20 cellular contexts compared by ENCODE assay signal in genomic region chr17:27485125-27485524, GRCh38.
"Had no signal": no experiment of that assay in that cellular context is flagged by ENCODE, and none has a peak within 500 bp of the region (broad histone marks: within the 10 kb centered on the region; RNA-seq: fewer than 3 reads in every experiment).

No MANE protein-coding gene starts in this region.

- H3K4me3 Mint-ChIP-seq: activated B cell treated with CpG ODN at 0.5 μM for 24 hours; activated CD4-positive, alpha-beta T cell treated with anti-CD3 and anti-CD28 coated beads, Interleukin-2, amount 10 ng/mL, durations not matched to agents 24 days and 14 days; activated CD8-positive, alpha-beta T cell treated with anti-CD3 and anti-CD28 coated beads, Interleukin-2, amount 10 ng/mL, durations not matched to agents 7 days and 5 days; memory B cell; type B pancreatic cell had no signal

- ATAC-seq: activated CD8-positive, alpha-beta T cell treated with anti-CD3 and anti-CD28 coated beads, Interleukin-2, amount 10 ng/mL, durations not matched to agents 7 days and 5 days; activated naive CD4-positive, alpha-beta T cell treated with anti-CD3 and anti-CD28 coated beads, Interleukin-2, amount 50 U/mL, for 72 hours; body of pancreas; left lung; naive thymus-derived CD8-positive, alpha-beta T cell; stimulated activated naive CD8-positive, alpha-beta T cell treated with anti-CD3 and anti-CD28 coated beads, Interleukin-15, Interleukin-2, amounts not matched to agents 100 U/mL and 50 U/mL, for 24 hours had no signal

- H3K36me3 ChIP-seq: colonic mucosa, left lung, neutrophil, right atrium auricular region had no signal

- H3K9me3 ChIP-seq: body of pancreas, colonic mucosa, left lung, neutrophil, right atrium auricular region had no signal

- H3K27ac Mint-ChIP-seq: activated B cell treated with CpG ODN at 0.5 μM for 24 hours; activated CD4-positive, alpha-beta T cell treated with anti-CD3 and anti-CD28 coated beads, Interleukin-2, amount 10 ng/mL, durations not matched to agents 24 days and 14 days; activated CD8-positive, alpha-beta T cell treated with anti-CD3 and anti-CD28 coated beads, Interleukin-2, amount 10 ng/mL, durations not matched to agents 7 days and 5 days had no signal

- H3K9me3 Mint-ChIP-seq: activated B cell treated with CpG ODN at 0.5 μM for 24 hours; activated CD4-positive, alpha-beta T cell treated with anti-CD3 and anti-CD28 coated beads, Interleukin-2, amount 10 ng/mL, durations not matched to agents 24 days and 14 days; activated naive CD4-positive, alpha-beta T cell treated with anti-CD3 and anti-CD28 coated beads, Interleukin-2, amount 50 U/mL, for 72 hours; memory B cell; naive thymus-derived CD8-positive, alpha-beta T cell; type B pancreatic cell had no signal

- H3K27me3 ChIP-seq: body of pancreas, colonic mucosa, left lung, neutrophil, right atrium auricular region had no signal

- H3K4me3 ChIP-seq: body of pancreas, colonic mucosa, left lung, right atrium auricular region, skin epidermis had no signal

- DNase-seq: activated B cell treated with CpG ODN at 0.5 μM for 24 hours; activated CD4-positive, alpha-beta T cell treated with anti-CD3 and anti-CD28 coated beads, Interleukin-2, amount 10 ng/mL, durations not matched to agents 24 days and 14 days; activated CD8-positive, alpha-beta memory T cell treated with anti-CD3 and anti-CD28 coated beads, Interleukin-2, amount 50 U/mL, for 4 hours; activated CD8-positive, alpha-beta T cell treated with anti-CD3 and anti-CD28 coated beads, Interleukin-2, amount 10 ng/mL, durations not matched to agents 7 days and 5 days; activated gamma-delta T cell; activated T-cell treated with anti-CD3 and anti-CD28 coated beads, Interleukin-2, amount 50 U/mL, for 48 hours; body of pancreas; central memory CD4-positive, alpha-beta T cell; colonic mucosa; effector CD8-positive, alpha-beta T cell; left lung; stimulated activated CD4-positive, alpha-beta T cell treated with anti-CD3 and anti-CD28 coated beads, Interleukin-4, amount 100 ng/mL, for 24 hours; stimulated activated naive CD8-positive, alpha-beta T cell treated with anti-CD3 and anti-CD28 coated beads, Interleukin-15, Interleukin-2, amounts not matched to agents 100 U/mL and 50 U/mL, for 24 hours had no signal

- H3K27ac ChIP-seq: body of pancreas, colonic mucosa, left lung, right atrium auricular region had no signal

- H3K27me3 Mint-ChIP-seq: activated B cell treated with CpG ODN at 0.5 μM for 24 hours; activated CD4-positive, alpha-beta T cell treated with anti-CD3 and anti-CD28 coated beads, Interleukin-2, amount 10 ng/mL, durations not matched to agents 24 days and 14 days; memory B cell; naive thymus-derived CD8-positive, alpha-beta T cell; type B pancreatic cell had no signal
